In genomic region chr14:43898709-43899108, GRCh38 we compare ENCODE assay signal across 1 cellular context.
TF ChIP-seq lines count a peak whose summit lies in the region.

No MANE protein-coding gene starts in this region.

TF ChIP-seq in HCT116, 20 proteins besides CTCF, POLR2A, EP300 and RAD21 (continued from another document):
- TF ChIP-seq SRF (IDR thresholded peaks at IDR 0.05; ENCODE audit: low read depth) (no peak), POLR2AphosphoS5 (IDR thresholded peaks at IDR 0.05; ENCODE audit: low read depth, low read length) (no peak), ELF1 (IDR thresholded peaks at IDR 0.05; ENCODE audit: borderline replicate concordance, low read depth) (no peak), ZFX (IDR thresholded peaks at IDR 0.05) (no peak), CBX3 (IDR thresholded peaks at IDR 0.05; ENCODE audit: low read depth) (no peak)
